Comparison of ENCODE assay signal across 12 cellular contexts in genomic region chr5:76498328-76498727, GRCh38.
DNase-seq lines count a peak whose midpoint lies in the region; ATAC-seq lines count a peak whose summit lies in the region.
"Had no signal": no experiment of that assay in that cellular context is flagged by ENCODE, and none has a peak within 500 bp of the region (broad histone marks: within the 10 kb centered on the region; RNA-seq: fewer than 3 reads in every experiment).

No MANE protein-coding gene starts in this region.

- no peaks in the 10 kb centered on the region for H3K27me3 ChIP-seq in HUES64 (ENCODE audit: insufficient read depth, low read length)

- ATAC-seq in central memory CD8-positive, alpha-beta T cell (replicated peaks; ENCODE audit: extremely low read depth, poor library complexity, severe bottlenecking): no peak
- ATAC-seq in HG03196 (IDR thresholded peaks at IDR 0.05; ENCODE audit: unreplicated experiment): no peak

- no peak overlapping the region for H3K9ac ChIP-seq in HUES64 (ENCODE audit: low read depth, low read length)

- H3K4me1 ChIP-seq in HUES64 (ENCODE audit: insufficient read depth, low read length): peaks cover 59% of the 10 kb centered on the region

- no peaks in the 10 kb centered on the region for H3K9me3 Mint-ChIP-seq in central memory CD8-positive, alpha-beta T cell
- H3K9me3 Mint-ChIP-seq in immature natural killer cell: no peaks in the 10 kb centered on the region
- H3K9me3 Mint-ChIP-seq in activated T-cell treated with anti-CD3 and anti-CD28 coated beads, Interleukin-2, amount 50 U/mL, for 24 hours: no peaks in the 10 kb centered on the region
- H3K9me3 Mint-ChIP-seq: CD14-positive monocyte had no signal

- H3K4me3 Mint-ChIP-seq in central memory CD8-positive, alpha-beta T cell: no peak overlapping the region
- no peak overlapping the region for H3K4me3 Mint-ChIP-seq in immature natural killer cell
- no peak overlapping the region for H3K4me3 Mint-ChIP-seq in activated T-cell treated with anti-CD3 and anti-CD28 coated beads, Interleukin-2, amount 50 U/mL, for 24 hours
- H3K4me3 Mint-ChIP-seq: CD14-positive monocyte had no signal

- H3K27me3 Mint-ChIP-seq in central memory CD8-positive, alpha-beta T cell: no peaks in the 10 kb centered on the region
- peaks cover 0 to 2% (median 0%) of the 10 kb centered on the region in 3 donors for H3K27me3 Mint-ChIP-seq in immature natural killer cell (ENCODE audit: low read depth in 3 of 3)
- no peaks in the 10 kb centered on the region for H3K27me3 Mint-ChIP-seq in activated T-cell treated with anti-CD3 and anti-CD28 coated beads, Interleukin-2, amount 50 U/mL, for 24 hours

- H3K4me1 Mint-ChIP-seq in central memory CD8-positive, alpha-beta T cell: peaks cover 64% of the 10 kb centered on the region
- peaks cover 80 to 87% of the 10 kb centered on the region in 2 donors for H3K4me1 Mint-ChIP-seq in immature natural killer cell
- peaks cover 53% of the 10 kb centered on the region for H3K4me1 Mint-ChIP-seq in activated T-cell treated with anti-CD3 and anti-CD28 coated beads, Interleukin-2, amount 50 U/mL, for 24 hours (ENCODE audit: low read depth)

- H3K4me3 ChIP-seq in HUES64 (ENCODE audit: low read length): no peak overlapping the region
- H3K4me3 ChIP-seq: HAP-1 had no signal

- H3K36me3 Mint-ChIP-seq in central memory CD8-positive, alpha-beta T cell (ENCODE audit: insufficient read depth): peaks cover 8% of the 10 kb centered on the region
- H3K36me3 Mint-ChIP-seq in immature natural killer cell: no peaks in the 10 kb centered on the region
- peaks cover 7% of the 10 kb centered on the region for H3K36me3 Mint-ChIP-seq in activated T-cell treated with anti-CD3 and anti-CD28 coated beads, Interleukin-2, amount 50 U/mL, for 24 hours (ENCODE audit: low read depth)

- no peaks in the 10 kb centered on the region for H3K9me3 ChIP-seq in HUES64 (ENCODE audit: insufficient read depth, low read depth, low read length)
- H3K9me3 ChIP-seq: HAP-1 had no signal

- no peaks in the 10 kb centered on the region for H3K36me3 ChIP-seq in HUES64 (ENCODE audit: insufficient read depth, low read length)
- H3K36me3 ChIP-seq: HAP-1 had no signal

- H3K27ac ChIP-seq in HUES64 (ENCODE audit: low read depth, low read length): peak overlapping the region; percentile 20; the same call in 1 of the 2 replicates

- 22% methylated on average over 2 of the region's 2 CpGs for WGBS in HUES64

- peak overlapping the region; percentile 16 for H3K27ac Mint-ChIP-seq in central memory CD8-positive, alpha-beta T cell (ENCODE audit: low read depth)
- peak overlapping the region in 5 of 6 donors; percentile 50 to 85 (median 76) for H3K27ac Mint-ChIP-seq in immature natural killer cell
- H3K27ac Mint-ChIP-seq in activated T-cell treated with anti-CD3 and anti-CD28 coated beads, Interleukin-2, amount 50 U/mL, for 24 hours: no peak overlapping the region

- peak; percentile 36 for DNase-seq in ELF-1 (ENCODE audit: low read depth, low spot score)
- no peak for DNase-seq in central memory CD8-positive, alpha-beta T cell (ENCODE audit: low spot score in 2 of 2)
- no peak for DNase-seq in immature natural killer cell
- DNase-seq in DMS114 treated with DMSO at 0.1 percent for 48 hours (lab: John Stamatoyannopoulos, UW; ENCODE audit: unreplicated experiment): no peak
- no peak for DNase-seq in activated T-cell treated with anti-CD3 and anti-CD28 coated beads, Interleukin-2, amount 50 U/mL, for 24 hours
- DNase-seq in cortex of kidney (lab: John Stamatoyannopoulos, UW): no peak
- DNase-seq: GOT3, KG1 had no signal
